9 cellular contexts compared by ENCODE assay signal in genomic region chr7:100866721-100867039, GRCh38. TPM values are rescaled to one million over a fixed set of nuclear protein-coding genes. Genes with fewer than 3 reads are reported as not detected.
DNase-seq lines count a peak whose midpoint lies in the region; ATAC-seq, FAIRE-seq and TF ChIP-seq lines count a peak whose summit lies in the region.
"Had no signal": no experiment of that assay in that cellular context is flagged by ENCODE, and none has a peak within 500 bp of the region (broad histone marks: within the 10 kb centered on the region; RNA-seq: fewer than 3 reads in every experiment).

No MANE protein-coding gene starts in this region.

- H2AK5ac ChIP-seq in mesendoderm (ENCODE audit: low read length) = peak overlapping the region; percentile 95

- intact Hi-C loops in heart right ventricle (cut with DNase I) (loop anchor here in 1 of 10 donors (10.0 kb wide), 1 partner anchor 392 kb away; the partner anchor contains the start of gene TSC22D4), left cardiac atrium (cut with DNase I) (no loop called here)

- H3K27me3 ChIP-seq in heart right ventricle (no peaks in the 10 kb centered on the region), brain microvascular endothelial cell (replicated peaks) (no peaks in the 10 kb centered on the region), mesendoderm (ENCODE audit: insufficient read depth, low read length, poor library complexity) (no peaks in the 10 kb centered on the region)

- FAIRE-seq in urothelium cell line (lab: Jason Lieb, UNC) = peak; percentile 68

- H3K27ac ChIP-seq in heart right ventricle (peak overlapping the region; percentile 85 to 99 (median 96)), brain microvascular endothelial cell (peak overlapping the region; percentile 81), mesendoderm (ENCODE audit: low read depth, low read length) (peak overlapping the region; percentile 71)
- H3K27ac ChIP-seq: KMS-11 had no signal

- H3K79me2 ChIP-seq in mesendoderm (ENCODE audit: control insufficient read depth, insufficient read depth, low read length) = peaks cover 14% of the 10 kb centered on the region

- peaks cover 0 to 57% (median 6%) of the 10 kb centered on the region in 9 donors for H3K36me3 ChIP-seq in heart right ventricle
- H3K36me3 ChIP-seq in brain microvascular endothelial cell (replicated peaks) = peaks cover 18% of the 10 kb centered on the region
- peaks cover 9% of the 10 kb centered on the region for H3K36me3 ChIP-seq in mesendoderm (ENCODE audit: control insufficient read depth, insufficient read depth, low read length)

- 62 to 63% methylated on average over 5 of the region's 5 CpGs for WGBS in heart right ventricle, 2 donors
- no CpG with 5 or more reads among the region's 5 CpGs for WGBS in mesendoderm (ENCODE audit: extremely low coverage, insufficient coverage, low lambda C conversion rate)

- peak overlapping the region; percentile 4 for H3K4ac ChIP-seq in mesendoderm (ENCODE audit: low read depth, low read length)

- peaks cover 6% of the 10 kb centered on the region for H3K79me1 ChIP-seq in mesendoderm (ENCODE audit: low read length)

- H3K23ac ChIP-seq in mesendoderm (ENCODE audit: low read length) = no peak overlapping the region

- H3K56ac ChIP-seq in mesendoderm (ENCODE audit: low read length) = peak overlapping the region; percentile 93

- in situ Hi-C loops in brain microvascular endothelial cell (cut with HindIII; ENCODE audit: low pct_ligation_motif_present, low sequenced_read_pairs) = no loop called here

- no peaks in the 10 kb centered on the region for H3K9me3 ChIP-seq in heart right ventricle

- H3K4me1 ChIP-seq in heart right ventricle = peaks cover 7 to 50% (median 26%) of the 10 kb centered on the region in 9 donors
- no peaks in the 10 kb centered on the region for H3K4me1 ChIP-seq in mesendoderm (ENCODE audit: control insufficient read depth, low read depth, low read length)

- H3K4me2 ChIP-seq in mesendoderm (ENCODE audit: low read length) = peak overlapping the region; percentile 26
- H3K4me2 ChIP-seq: KMS-11 had no signal

- H3K4me3 ChIP-seq in heart right ventricle (peak overlapping the region in 9 of 10 donors; percentile 80 to 99 (median 92)), brain microvascular endothelial cell (ENCODE audit: low read depth, low read length) (peak overlapping the region; percentile 94), mesendoderm (ENCODE audit: low read length) (no peak overlapping the region)

- no peak for DNase-seq in heart right ventricle
- no peak for DNase-seq in left cardiac atrium
- no peak for DNase-seq in brain microvascular endothelial cell
- no peak for DNase-seq in mesendoderm
- no peak for DNase-seq in urothelium cell line (ENCODE audit: low spot score)
- DNase-seq in NCI-H2196 (lab: John Stamatoyannopoulos, UW; ENCODE audit: unreplicated experiment) = no peak
- DNase-seq in GM19238 (ENCODE audit: insufficient read length, low spot score) = no peak
- no peak for DNase-seq in NCI-H1092 (lab: John Stamatoyannopoulos, UW)

- no peak overlapping the region for H2BK120ac ChIP-seq in mesendoderm (ENCODE audit: low read depth, low read length)

- no peak for TF ChIP-seq CTCF in heart right ventricle (IDR thresholded peaks at IDR 0.05)
- no peak for TF ChIP-seq CTCF in brain microvascular endothelial cell (IDR thresholded peaks at IDR 0.05; ENCODE audit: low read depth, low read length, missing control alignments)

- H4K5ac ChIP-seq in mesendoderm (ENCODE audit: low read length) = no peak overlapping the region

- no peak overlapping the region for H2BK15ac ChIP-seq in mesendoderm (replicated peaks; ENCODE audit: low read depth)

- peak overlapping the region; percentile 34 for H3K18ac ChIP-seq in mesendoderm (ENCODE audit: low read length)

- no peak overlapping the region for H2BK5ac ChIP-seq in mesendoderm (ENCODE audit: low read length)

- peak overlapping the region; percentile 96 for H3K9ac ChIP-seq in mesendoderm (ENCODE audit: low read length)
- H3K9ac ChIP-seq: KMS-11 had no signal

- ATAC-seq in heart right ventricle (peak in 3 of 8 donors; percentile 2), left cardiac atrium (no peak)

- H4K8ac ChIP-seq in mesendoderm (ENCODE audit: low read depth, low read length) = no peak overlapping the region

RNA-seq across cellular contexts. Expression of gene TRIP6, which starts 0.5 kb away (rescaled TPM):
- total RNA-seq in heart right ventricle = 10 to 100 TPM; 13.0 to 23.7 (median 17.7) TPM
- polyA plus RNA-seq in heart right ventricle = 10 to 100 TPM; 15.4 to 26.3 TPM
- 10 to 100 TPM; 36.5 to 48.0 TPM for total RNA-seq in left cardiac atrium
- polyA plus RNA-seq in mesendoderm (2013, experiment 1 of 2) = 84.1 TPM
- 85.5 TPM for polyA plus RNA-seq in mesendoderm (2013, experiment 2 of 2)

RNA-seq across cellular contexts. Expression of gene SRRT, which starts 8.2 kb away (rescaled TPM):
- 10 to 100 TPM; 38.4 to 69.5 (median 49.6) TPM for total RNA-seq in heart right ventricle
- 10 to 100 TPM; 47.6 to 67.6 TPM for polyA plus RNA-seq in heart right ventricle
- 10 to 100 TPM; 65.1 to 87.0 TPM for total RNA-seq in left cardiac atrium
- polyA plus RNA-seq in mesendoderm (2013, experiment 1 of 2) = 168 TPM
- 157 TPM for polyA plus RNA-seq in mesendoderm (2013, experiment 2 of 2)

RNA-seq across cellular contexts. Expression of gene SLC12A9, which starts 14.2 kb away (rescaled TPM):
- total RNA-seq in heart right ventricle (10 to 100 TPM in 1 of 10 donors, 1 to 10 TPM in 9; 4.8 to 15.7 (median 6.9) TPM), left cardiac atrium (10 to 100 TPM; 13.4 to 14.7 TPM)
- polyA plus RNA-seq in heart right ventricle = 10 to 100 TPM; 10.2 to 14.0 TPM
- 16.0 TPM for polyA plus RNA-seq in mesendoderm (2013, experiment 1 of 2)
- polyA plus RNA-seq in mesendoderm (2013, experiment 2 of 2) = 16.1 TPM

RNA-seq across cellular contexts. Expression of gene UFSP1, which starts 22.8 kb away (rescaled TPM):
- 1 to 10 TPM in 9 of 10 donors, under 1 TPM in 1; 0.99 to 3.3 (median 1.7) TPM for total RNA-seq in heart right ventricle
- 1 to 10 TPM; 3.1 to 3.4 TPM for polyA plus RNA-seq in heart right ventricle
- 1 to 10 TPM; 2.7 to 4.3 TPM for total RNA-seq in left cardiac atrium
- 2.1 TPM for polyA plus RNA-seq in mesendoderm (2013, experiment 1 of 2)
- 2.2 TPM for polyA plus RNA-seq in mesendoderm (2013, experiment 2 of 2)

RNA-seq across cellular contexts. Expression of gene ACHE, which starts 29.0 kb away (rescaled TPM):
- 1 to 10 TPM in 2 of 10 donors, under 1 TPM in 8; 0.27 to 1.1 (median 0.71) TPM for total RNA-seq in heart right ventricle
- under 1 TPM; 0.80 to 0.94 TPM for polyA plus RNA-seq in heart right ventricle
- total RNA-seq in left cardiac atrium = 10 to 100 TPM in 1 of 2 donors, 1 to 10 TPM in 1; 8.5 to 30.9 TPM
- polyA plus RNA-seq in mesendoderm (2013, experiment 1 of 2) = 25.8 TPM
- polyA plus RNA-seq in mesendoderm (2013, experiment 2 of 2) = 24.9 TPM
